23 cellular contexts compared by ENCODE assay signal in genomic region chr1:67721650-67722291, GRCh38. TPM values are rescaled to one million over a fixed set of nuclear protein-coding genes. Genes with fewer than 3 reads are reported as not detected.
DNase-seq lines count a peak whose midpoint lies in the region; ATAC-seq, FAIRE-seq and TF ChIP-seq lines count a peak whose summit lies in the region.
"Had no signal": no experiment of that assay in that cellular context is flagged by ENCODE, and none has a peak within 500 bp of the region (broad histone marks: within the 10 kb centered on the region; RNA-seq: fewer than 3 reads in every experiment).

No MANE protein-coding gene starts in this region.

- H3K79me2 ChIP-seq in SK-N-SH (ENCODE audit: insufficient read depth) (peaks cover 46% of the 10 kb centered on the region), Loucy (ENCODE audit: insufficient read depth, low read length) (no peaks in the 10 kb centered on the region), endothelial cell of umbilical vein (ENCODE audit: control insufficient read depth, insufficient read depth, low read length) (peaks cover 26% of the 10 kb centered on the region)

- H3K4me2 ChIP-seq in SK-N-SH (peak overlapping the region; percentile 49; the same call in 1 of the 2 replicates), Loucy (ENCODE audit: low read depth, low read length, poor library complexity, severe bottlenecking) (no peak overlapping the region), endothelial cell of umbilical vein (ENCODE audit: insufficient read depth, low read length) (no peak overlapping the region)
- H3K4me2 ChIP-seq: BLaER1, hepatocyte had no signal

- ATAC-seq in SK-N-SH treated with all-trans-retinoic acid at 6 μM for 48 hours, result no peak
- no peak for ATAC-seq in aorta (ENCODE audit: low FRiP score)
- no peak for ATAC-seq in HG03457 (IDR thresholded peaks at IDR 0.05; ENCODE audit: unreplicated experiment)
- no peak for ATAC-seq in GM19035 (IDR thresholded peaks at IDR 0.05; ENCODE audit: unreplicated experiment)
- ATAC-seq: activated T-cell treated with anti-CD3 and anti-CD28 coated beads, Interleukin-2, amount 50 U/mL, for 72 hours; PC-3 had no signal

- no peaks in the 10 kb centered on the region for H3K9me2 ChIP-seq in SK-N-SH
- no peaks in the 10 kb centered on the region for H3K9me2 ChIP-seq in Loucy (replicated peaks; ENCODE audit: low read depth, low read length)

- H3F3A ChIP-seq in SK-N-SH (replicated peaks; ENCODE audit: insufficient read depth), result peaks cover 40% of the 10 kb centered on the region
- no peaks in the 10 kb centered on the region for H3F3A ChIP-seq in Loucy (ENCODE audit: low read depth)

- no peak for FAIRE-seq in endothelial cell of umbilical vein (lab: Jason Lieb, UNC)
- FAIRE-seq: colon, keratinocyte had no signal

- DNase-seq in SK-N-SH, result no peak
- no peak for DNase-seq in endothelial cell of umbilical vein (ENCODE audit: low read depth, low spot score)
- no peak for DNase-seq in aorta
- DNase-seq in caudate nucleus (lab: John Stamatoyannopoulos, UW), result no peak
- DNase-seq: 8988T; activated CD4-positive, alpha-beta T cell treated with anti-CD3 and anti-CD28 coated beads for 1 hour; activated CD8-positive, alpha-beta memory T cell treated with anti-CD3 and anti-CD28 coated beads for 24 hours; activated naive CD4-positive, alpha-beta T cell treated with anti-CD3 and anti-CD28 coated beads, Interleukin-2, amount 50 U/mL, for 16 hours; activated T-cell treated with anti-CD3 and anti-CD28 coated beads, Interleukin-2, amount 50 U/mL, for 72 hours; NCI-H1417; NCI-H526; PC-3; stimulated activated naive CD4-positive, alpha-beta T cell had no signal

- H3K36me3 ChIP-seq in SK-N-SH (replicated peaks in 1 of 2; ENCODE audit: control insufficient read depth in 1 of 2, insufficient read depth in 2 of 2, low read length in 1 of 2) (no peaks in the 10 kb centered on the region), Loucy (ENCODE audit: insufficient read depth, low read length) (no peaks in the 10 kb centered on the region), endothelial cell of umbilical vein (ENCODE audit: control insufficient read depth in 2 of 2, extremely low read depth in 1 of 2, insufficient read depth in 2 of 2, low read length in 2 of 2) (no peaks in the 10 kb centered on the region), aorta (ENCODE audit: control insufficient read depth in 1 of 2, insufficient read depth in 2 of 2, low read length in 1 of 2) (no peaks in the 10 kb centered on the region)
- H3K36me3 ChIP-seq: BLaER1 had no signal

- no peaks in the 10 kb centered on the region for H3K9me1 ChIP-seq in endothelial cell of umbilical vein (replicated peaks; ENCODE audit: control insufficient read depth, extremely low read depth, insufficient read depth, low read length)

- TF ChIP-seq POLR2A in endothelial cell of umbilical vein (IDR thresholded peaks at IDR 0.05; ENCODE audit: low read depth, low read length), result no peak

- no peaks in the 10 kb centered on the region for H3K9me3 ChIP-seq in SK-N-SH
- H3K9me3 ChIP-seq in Loucy (ENCODE audit: insufficient read depth, low read depth, low read length), result no peaks in the 10 kb centered on the region
- no peaks in the 10 kb centered on the region for H3K9me3 ChIP-seq in endothelial cell of umbilical vein (replicated peaks; ENCODE audit: control insufficient read depth, insufficient read depth, low read length)
- no peaks in the 10 kb centered on the region for H3K9me3 ChIP-seq in aorta (ENCODE audit: control insufficient read depth, low read length)
- H3K9me3 ChIP-seq: BLaER1, SJSA1 had no signal

- H4K20me1 ChIP-seq in SK-N-SH (ENCODE audit: insufficient read depth), result no peaks in the 10 kb centered on the region
- H4K20me1 ChIP-seq in Loucy (ENCODE audit: insufficient read depth, low read length, poor library complexity, severe bottlenecking), result no peaks in the 10 kb centered on the region
- no peaks in the 10 kb centered on the region for H4K20me1 ChIP-seq in endothelial cell of umbilical vein (replicated peaks; ENCODE audit: control insufficient read depth, extremely low read depth, insufficient read depth, low read length)
- H4K20me1 ChIP-seq: BLaER1 had no signal

- dilution Hi-C loops in endothelial cell of umbilical vein (cut with MboI; ENCODE audit: extremely low pct_ligation_motif_present, low sequenced_read_pairs), result no loop called here

- intact Hi-C loops in endothelial cell of umbilical vein (cut with micrococcal nuclease), result loop anchor here (2.0 to 10.0 kb wide), 3 partner anchors 39 to 457 kb away; no protein-coding TSS in a partner anchor
- intact Hi-C loops in aorta (cut with DNase I), result no loop called here

- CTCF ChIA-PET in SK-N-SH (lab: Yijun Ruan, JAX) (interaction anchor here (1.8 to 4.4 kb wide), 4 partner anchors 9 to 160 kb away, joined by 6 to 19 read pairs (median 10); no protein-coding TSS in a partner anchor), endothelial cell of umbilical vein (lab: Charles Lee) (interaction anchor here (1.4 to 3.1 kb wide), 2 partner anchors 39 to 186 kb away, joined by 3 to 19 read pairs; no protein-coding TSS in a partner anchor)

- H3K9ac ChIP-seq in SK-N-SH (no peak overlapping the region), Loucy (ENCODE audit: low read depth, low read length, poor library complexity, severe bottlenecking) (no peak overlapping the region), endothelial cell of umbilical vein (replicated peaks; ENCODE audit: extremely low read depth, insufficient read depth, low read length) (no peak overlapping the region)
- H3K9ac ChIP-seq: BLaER1 had no signal

- H2AFZ ChIP-seq in SK-N-SH (ENCODE audit: low read depth), result no peak overlapping the region
- H2AFZ ChIP-seq in Loucy (ENCODE audit: low read length), result peak overlapping the region; percentile 43; the same call in 1 of the 2 replicates
- no peak overlapping the region for H2AFZ ChIP-seq in endothelial cell of umbilical vein (ENCODE audit: low read depth, low read length)
- H2AFZ ChIP-seq: hepatocyte had no signal

- TF ChIP-seq CTCF in SK-N-SH (IDR thresholded peaks at IDR 0.05) (no peak), Loucy (conservative IDR thresholded peaks at IDR 0.05; ENCODE audit: low read length) (no peak), endothelial cell of umbilical vein (IDR thresholded peaks at IDR 0.05; ENCODE audit: extremely low read depth in 1 of 2, insufficient read depth in 1 of 2, low read depth in 1 of 2, low read length in 2 of 2) (no peak)

- no peak for TF ChIP-seq EP300 in SK-N-SH (IDR thresholded peaks at IDR 0.05; ENCODE audit: borderline replicate concordance in 1 of 2, low read depth in 1 of 2, low read length in 1 of 2)

- WGBS in SK-N-SH (ENCODE audit: low lambda C conversion rate), result 81% methylated on average over 2 of the region's 2 CpGs
- WGBS in aorta, 2 donors, result 27 to 31% methylated on average over 2 of the region's 2 CpGs

- H3K27ac ChIP-seq in SK-N-SH (ENCODE audit: low read depth in 2 of 2, low read length in 1 of 2) (peak overlapping the region; percentile 83 to 95; a peak in 3 of 4 replicates), endothelial cell of umbilical vein (ENCODE audit: insufficient read depth, low read depth, low read length) (peak overlapping the region; percentile 2), aorta (ENCODE audit: low read depth in 1 of 2, low read length in 2 of 2) (peak overlapping the region; percentile 15 to 89), caudate nucleus (ENCODE audit: low read depth, low read length) (no peak overlapping the region)
- H3K27ac ChIP-seq: BLaER1, hepatocyte, SJSA1 had no signal

- no TSS peak for BruUV-seq in endothelial cell of umbilical vein (replicated peaks; lab: Mats Ljungman, UMichigan)

- no peak for TF ChIP-seq RAD21 in SK-N-SH (IDR thresholded peaks at IDR 0.05; ENCODE audit: low read length)

- POLR2A ChIA-PET in SK-N-SH (lab: Yijun Ruan, JAX), result no interaction called here
- POLR2A ChIA-PET in endothelial cell of umbilical vein (lab: Charles Lee), result interaction anchor here (0.9 to 1.4 kb wide), 2 partner anchors 30 to 35 kb away, joined by 3 read pairs; no protein-coding TSS in a partner anchor

- H3K4me3 ChIP-seq in SK-N-SH (ENCODE audit: low read depth in 2 of 2, low read length in 1 of 2), result no peak overlapping the region
- H3K4me3 ChIP-seq in Loucy (ENCODE audit: low read length, poor library complexity, severe bottlenecking), result no peak overlapping the region
- no peak overlapping the region for H3K4me3 ChIP-seq in endothelial cell of umbilical vein (replicated peaks in 1 of 3; ENCODE audit: insufficient read depth in 1 of 3, low read depth in 1 of 3, low read length in 3 of 3)
- no peak overlapping the region for H3K4me3 ChIP-seq in aorta (ENCODE audit: low read length in 2 of 2)
- H3K4me3 ChIP-seq: BLaER1, hepatocyte, lung, SJSA1 had no signal

- H3K4me1 ChIP-seq in SK-N-SH (ENCODE audit: control insufficient read depth in 1 of 2, insufficient read depth in 2 of 2, low read depth in 1 of 2, low read length in 1 of 2) (peaks cover 40 to 57% of the 10 kb centered on the region in 2 experiments), Loucy (ENCODE audit: insufficient read depth, low read length, poor library complexity, severe bottlenecking) (peaks cover 9% of the 10 kb centered on the region), endothelial cell of umbilical vein (ENCODE audit: control insufficient read depth, extremely low read depth, insufficient read depth, low read length) (peaks cover 63% of the 10 kb centered on the region), aorta (ENCODE audit: control insufficient read depth in 1 of 2, insufficient read depth in 2 of 2, low read length in 2 of 2) (peaks cover 0 to 21% of the 10 kb centered on the region in 2 donors)

- no peaks in the 10 kb centered on the region for H3K27me3 ChIP-seq in SK-N-SH (ENCODE audit: insufficient read depth)
- H3K27me3 ChIP-seq in Loucy (ENCODE audit: insufficient read depth, low read length, poor library complexity, severe bottlenecking), result no peaks in the 10 kb centered on the region
- no peaks in the 10 kb centered on the region for H3K27me3 ChIP-seq in endothelial cell of umbilical vein (ENCODE audit: control insufficient read depth in 2 of 2, insufficient read depth in 2 of 2, low read length in 2 of 2)
- no peaks in the 10 kb centered on the region for H3K27me3 ChIP-seq in aorta (ENCODE audit: control insufficient read depth in 1 of 2, insufficient read depth in 2 of 2, low read length in 1 of 2)
- H3K27me3 ChIP-seq: BLaER1, hepatocyte, SJSA1 had no signal

RNA-seq across cellular contexts. Expression of gene GADD45A, which starts 36.8 kb away (rescaled TPM):
- 106 and 164 TPM in 2 replicates for polyA plus RNA-seq in SK-N-SH (2012; rRNA removed)
- polyA plus RNA-seq in SK-N-SH (2012; cell fraction: cytosol; rRNA removed), result 138 and 141 TPM in 2 replicates
- 334 and 376 TPM in 2 replicates for polyA plus RNA-seq in SK-N-SH (2012; cell fraction: nucleus; rRNA removed)
- 77.4 and 91.6 TPM in 2 replicates for total RNA-seq in endothelial cell of umbilical vein
- polyA plus RNA-seq in endothelial cell of umbilical vein, result 54.9 and 87.6 TPM in 2 replicates
- 78.4 and 85.9 TPM in 2 replicates for polyA plus RNA-seq in endothelial cell of umbilical vein (2011; cell fraction: cytosol; rRNA removed)
- polyA plus RNA-seq in endothelial cell of umbilical vein (2011; cell fraction: nucleus; rRNA removed), result 237 and 327 TPM in 2 replicates
- polyA plus RNA-seq in endothelial cell of umbilical vein (2012), result 104 and 119 TPM in 2 replicates
- polyA minus RNA-seq in endothelial cell of umbilical vein, result 16.1 and 31.1 TPM in 2 replicates
- polyA minus RNA-seq in endothelial cell of umbilical vein (2011; cell fraction: cytosol; rRNA and poly(A)+ RNA removed), result 8.3 TPM
- polyA minus RNA-seq in endothelial cell of umbilical vein (2011; cell fraction: nucleus; rRNA and poly(A)+ RNA removed), result 71.4 and 153 TPM in 2 replicates
- 100 to 1,000 TPM in 1 of 2 donors, 10 to 100 TPM in 1; 49.7 to 158 TPM for total RNA-seq in aorta
- polyA plus RNA-seq in aorta, result 100 to 1,000 TPM; 154 to 186 TPM
